In genomic region chr7:1567893-1568292, GRCh38 we compare ENCODE assay signal across 8 cellular contexts. TPM values are rescaled to one million over a fixed set of nuclear protein-coding genes. Genes with fewer than 3 reads are reported as not detected.
DNase-seq lines count a peak whose midpoint lies in the region; ATAC-seq, FAIRE-seq and TF ChIP-seq lines count a peak whose summit lies in the region.

No MANE protein-coding gene starts in this region.

- no peak overlapping the region for H3K4me3 ChIP-seq in bronchial epithelial cell (ENCODE audit: low read depth, low read length)

- H3K9me3 ChIP-seq in CD4-positive, alpha-beta T cell (ENCODE audit: control insufficient read depth, low read length): no peaks in the 10 kb centered on the region

- ATAC-seq in CD4-positive, alpha-beta T cell (ENCODE audit: poor library complexity): no peak
- ATAC-seq in natural killer cell treated with Interleukin-12 subunit alpha and Interleukin-12 subunit beta and Interleukin-15 and Interleukin-18, amount 100 ng/mL, for 72 hours: no peak
- no peak for ATAC-seq in GM19463 (IDR thresholded peaks at IDR 0.05; ENCODE audit: unreplicated experiment)

- H3K4me3 Mint-ChIP-seq in CD4-positive, alpha-beta T cell: peak overlapping the region; percentile 54
- peak overlapping the region; percentile 17 for H3K4me3 Mint-ChIP-seq in natural killer cell treated with Interleukin-12 subunit alpha and Interleukin-12 subunit beta and Interleukin-15 and Interleukin-18, amount 100 ng/mL, for 72 hours
- H3K4me3 Mint-ChIP-seq in activated CD4-positive, alpha-beta T cell treated with anti-CD3 and anti-CD28 coated beads, Interleukin-2, amount 10 ng/mL, durations not matched to agents 7 days and 5 days: no peak overlapping the region

- no peak for FAIRE-seq in bronchial epithelial cell (lab: Jason Lieb, UNC)

- POLR2A ChIA-PET in CD4-positive, alpha-beta T cell (lab: Charles Lee): interaction anchor here (0.8 kb wide), 1 partner anchor 839 kb away, joined by 3 read pairs; no protein-coding TSS in a partner anchor
- POLR2A ChIA-PET in activated CD4-positive, alpha-beta T cell treated with anti-CD3 and anti-CD28 coated beads, Interleukin-2, amount 10 ng/mL, durations not matched to agents 7 days and 5 days (lab: Charles Lee): no interaction called here

- H3K27me3 Mint-ChIP-seq in CD4-positive, alpha-beta T cell: no peaks in the 10 kb centered on the region
- no peaks in the 10 kb centered on the region for H3K27me3 Mint-ChIP-seq in natural killer cell treated with Interleukin-12 subunit alpha and Interleukin-12 subunit beta and Interleukin-15 and Interleukin-18, amount 100 ng/mL, for 72 hours
- no peaks in the 10 kb centered on the region for H3K27me3 Mint-ChIP-seq in activated CD4-positive, alpha-beta T cell treated with anti-CD3 and anti-CD28 coated beads, Interleukin-2, amount 10 ng/mL, durations not matched to agents 7 days and 5 days

- CTCF ChIA-PET in CD4-positive, alpha-beta T cell (lab: Charles Lee): no interaction called here
- CTCF ChIA-PET in activated CD4-positive, alpha-beta T cell treated with anti-CD3 and anti-CD28 coated beads, Interleukin-2, amount 10 ng/mL, durations not matched to agents 7 days and 5 days (lab: Charles Lee): no interaction called here

- no peak overlapping the region for H3K27ac ChIP-seq in CD4-positive, alpha-beta T cell (ENCODE audit: low read depth, low read length)

- no peak for DNase-seq in CD4-positive, alpha-beta T cell
- DNase-seq in LHCN-M2 (ENCODE audit: low read depth) (peak; percentile 99), bronchial epithelial cell (ENCODE audit: low read depth) (peak; percentile 30), NCI-H1105 (lab: John Stamatoyannopoulos, UW) (no peak)
- DNase-seq in natural killer cell treated with Interleukin-12 subunit alpha and Interleukin-12 subunit beta and Interleukin-15 and Interleukin-18, amount 100 ng/mL, for 72 hours (ENCODE audit: low spot score): no peak
- no peak for DNase-seq in activated CD4-positive, alpha-beta T cell treated with anti-CD3 and anti-CD28 coated beads, Interleukin-2, amount 10 ng/mL, durations not matched to agents 7 days and 5 days
- no peak for DNase-seq in activated CD4-positive, alpha-beta T cell treated with anti-CD3 and anti-CD28 coated beads, Interleukin-2, amount 50 U/mL, for 48 hours

- peaks cover 17% of the 10 kb centered on the region for H3K36me3 Mint-ChIP-seq in CD4-positive, alpha-beta T cell (ENCODE audit: low read depth)
- no peaks in the 10 kb centered on the region for H3K36me3 Mint-ChIP-seq in natural killer cell treated with Interleukin-12 subunit alpha and Interleukin-12 subunit beta and Interleukin-15 and Interleukin-18, amount 100 ng/mL, for 72 hours
- H3K36me3 Mint-ChIP-seq in activated CD4-positive, alpha-beta T cell treated with anti-CD3 and anti-CD28 coated beads, Interleukin-2, amount 10 ng/mL, durations not matched to agents 7 days and 5 days (ENCODE audit: low read depth): peaks cover 11% of the 10 kb centered on the region

- intact Hi-C loops in CD4-positive, alpha-beta T cell (cut with DNase I, micrococcal nuclease): no loop called here

- H3K27ac Mint-ChIP-seq in CD4-positive, alpha-beta T cell: no peak overlapping the region
- H3K27ac Mint-ChIP-seq in natural killer cell treated with Interleukin-12 subunit alpha and Interleukin-12 subunit beta and Interleukin-15 and Interleukin-18, amount 100 ng/mL, for 72 hours: no peak overlapping the region
- H3K27ac Mint-ChIP-seq in activated CD4-positive, alpha-beta T cell treated with anti-CD3 and anti-CD28 coated beads, Interleukin-2, amount 10 ng/mL, durations not matched to agents 7 days and 5 days: no peak overlapping the region

- H3K9me3 Mint-ChIP-seq in CD4-positive, alpha-beta T cell: no peaks in the 10 kb centered on the region
- H3K9me3 Mint-ChIP-seq in natural killer cell treated with Interleukin-12 subunit alpha and Interleukin-12 subunit beta and Interleukin-15 and Interleukin-18, amount 100 ng/mL, for 72 hours: no peaks in the 10 kb centered on the region
- no peaks in the 10 kb centered on the region for H3K9me3 Mint-ChIP-seq in activated CD4-positive, alpha-beta T cell treated with anti-CD3 and anti-CD28 coated beads, Interleukin-2, amount 10 ng/mL, durations not matched to agents 7 days and 5 days

- H3K27me3 ChIP-seq in CD4-positive, alpha-beta T cell (ENCODE audit: control insufficient read depth, insufficient read depth, low read length): no peaks in the 10 kb centered on the region
- no peaks in the 10 kb centered on the region for H3K27me3 ChIP-seq in bronchial epithelial cell (ENCODE audit: control insufficient read depth, insufficient read depth, low read length)

- peaks cover 23% of the 10 kb centered on the region for H3K4me1 Mint-ChIP-seq in CD4-positive, alpha-beta T cell (ENCODE audit: low read depth)
- H3K4me1 Mint-ChIP-seq in natural killer cell treated with Interleukin-12 subunit alpha and Interleukin-12 subunit beta and Interleukin-15 and Interleukin-18, amount 100 ng/mL, for 72 hours (ENCODE audit: low read depth in 2 of 2): peaks cover 9 to 19% of the 10 kb centered on the region in 2 donors
- peaks cover 35% of the 10 kb centered on the region for H3K4me1 Mint-ChIP-seq in activated CD4-positive, alpha-beta T cell treated with anti-CD3 and anti-CD28 coated beads, Interleukin-2, amount 10 ng/mL, durations not matched to agents 7 days and 5 days

- peaks cover 2% of the 10 kb centered on the region for H3K36me3 ChIP-seq in bronchial epithelial cell (ENCODE audit: control insufficient read depth, insufficient read depth, low read length)

- no peak for TF ChIP-seq CTCF in CD4-positive, alpha-beta T cell (IDR thresholded peaks at IDR 0.05)
- TF ChIP-seq CTCF in bronchial epithelial cell (IDR thresholded peaks at IDR 0.05; ENCODE audit: insufficient read depth, low read length, severe bottlenecking): no peak

RNA-seq across cellular contexts. Expression of gene PSMG3, which starts 1.9 kb away (rescaled TPM):
- 10 to 100 TPM; 13.3 to 13.8 TPM for total RNA-seq in CD4-positive, alpha-beta T cell
- total RNA-seq in LHCN-M2 (2014; rRNA removed): 89.6 and 91.1 TPM in 2 replicates
- 65.5 TPM for polyA plus RNA-seq in LHCN-M2 (2012)
- 50.8 and 55.2 TPM in 2 replicates for total RNA-seq in bronchial epithelial cell
- 10 to 100 TPM; 23.2 to 69.1 TPM for total RNA-seq in natural killer cell treated with Interleukin-12 subunit alpha and Interleukin-12 subunit beta and Interleukin-15 and Interleukin-18, amount 100 ng/mL, for 72 hours
- total RNA-seq in activated CD4-positive, alpha-beta T cell treated with anti-CD3 and anti-CD28 coated beads, Interleukin-2, amount 10 ng/mL, durations not matched to agents 7 days and 5 days: 10 to 100 TPM; 23.1 to 29.3 TPM

RNA-seq across cellular contexts. Expression of gene TMEM184A, which starts 11.9 kb away (rescaled TPM):
- under 1 TPM in 1 of 2 experiments, not detected in 1; 0.06 TPM for total RNA-seq in CD4-positive, alpha-beta T cell
- total RNA-seq in LHCN-M2 (2014; rRNA removed) (0.06 and 0.11 TPM in 2 replicates), bronchial epithelial cell (9.0 and 43.8 TPM in 2 replicates)
- 0.55 TPM for polyA plus RNA-seq in LHCN-M2 (2012)
- total RNA-seq in natural killer cell treated with Interleukin-12 subunit alpha and Interleukin-12 subunit beta and Interleukin-15 and Interleukin-18, amount 100 ng/mL, for 72 hours: not detected
- not detected for total RNA-seq in activated CD4-positive, alpha-beta T cell treated with anti-CD3 and anti-CD28 coated beads, Interleukin-2, amount 10 ng/mL, durations not matched to agents 7 days and 5 days

RNA-seq across cellular contexts. Expression of gene MAFK, which starts 37.4 kb away (rescaled TPM):
- 10 to 100 TPM; 60.1 to 65.0 TPM for total RNA-seq in CD4-positive, alpha-beta T cell
- total RNA-seq in LHCN-M2 (2014; rRNA removed): 15.5 and 16.1 TPM in 2 replicates
- polyA plus RNA-seq in LHCN-M2 (2012): 14.5 TPM
- 21.8 and 28.7 TPM in 2 replicates for total RNA-seq in bronchial epithelial cell
- 10 to 100 TPM; 43.1 to 60.9 TPM for total RNA-seq in natural killer cell treated with Interleukin-12 subunit alpha and Interleukin-12 subunit beta and Interleukin-15 and Interleukin-18, amount 100 ng/mL, for 72 hours
- total RNA-seq in activated CD4-positive, alpha-beta T cell treated with anti-CD3 and anti-CD28 coated beads, Interleukin-2, amount 10 ng/mL, durations not matched to agents 7 days and 5 days: 10 to 100 TPM; 24.7 to 29.3 TPM

Comparison
In these comparisons a context has a peak if more than half of its experiments do, and no peak if none do; other contexts are left out.
1. DNase-seq: peak in LHCN-M2 (single experiment) and bronchial epithelial cell (single experiment); none in CD4-positive, alpha-beta T cell (0 of 10), natural killer cell treated with Interleukin-12 subunit alpha and Interleukin-12 subunit beta and Interleukin-15 and Interleukin-18, amount 100 ng/mL, for 72 hours (single experiment), activated CD4-positive, alpha-beta T cell treated with anti-CD3 and anti-CD28 coated beads, Interleukin-2, amount 10 ng/mL, durations not matched to agents 7 days and 5 days (single experiment), NCI-H1105 (single experiment) and activated CD4-positive, alpha-beta T cell treated with anti-CD3 and anti-CD28 coated beads, Interleukin-2, amount 50 U/mL, for 48 hours (0 of 2).